1 cellular context compared by ENCODE assay signal in genomic region chr10:74896788-74897527, GRCh38.
TF ChIP-seq lines count a peak whose summit lies in the region.

No MANE protein-coding gene starts in this region.

TF ChIP-seq in HEK293, 187 proteins besides CTCF, POLR2A, EP300 and RAD21 (continued from another document):
- TF ChIP-seq, protein P1, sequence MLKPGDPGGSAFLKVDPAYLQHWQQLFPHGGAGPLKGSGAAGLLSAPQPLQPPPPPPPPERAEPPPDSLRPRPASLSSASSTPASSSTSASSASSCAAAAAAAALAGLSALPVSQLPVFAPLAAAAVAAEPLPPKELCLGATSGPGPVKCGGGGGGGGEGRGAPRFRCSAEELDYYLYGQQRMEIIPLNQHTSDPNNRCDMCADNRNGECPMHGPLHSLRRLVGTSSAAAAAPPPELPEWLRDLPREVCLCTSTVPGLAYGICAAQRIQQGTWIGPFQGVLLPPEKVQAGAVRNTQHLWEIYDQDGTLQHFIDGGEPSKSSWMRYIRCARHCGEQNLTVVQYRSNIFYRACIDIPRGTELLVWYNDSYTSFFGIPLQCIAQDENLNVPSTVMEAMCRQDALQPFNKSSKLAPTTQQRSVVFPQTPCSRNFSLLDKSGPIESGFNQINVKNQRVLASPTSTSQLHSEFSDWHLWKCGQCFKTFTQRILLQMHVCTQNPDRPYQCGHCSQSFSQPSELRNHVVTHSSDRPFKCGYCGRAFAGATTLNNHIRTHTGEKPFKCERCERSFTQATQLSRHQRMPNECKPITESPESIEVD (tag by site-specific recombination; IDR thresholded peaks at IDR 0.05), result peak; percentile 95
- TF ChIP-seq, protein P2, sequence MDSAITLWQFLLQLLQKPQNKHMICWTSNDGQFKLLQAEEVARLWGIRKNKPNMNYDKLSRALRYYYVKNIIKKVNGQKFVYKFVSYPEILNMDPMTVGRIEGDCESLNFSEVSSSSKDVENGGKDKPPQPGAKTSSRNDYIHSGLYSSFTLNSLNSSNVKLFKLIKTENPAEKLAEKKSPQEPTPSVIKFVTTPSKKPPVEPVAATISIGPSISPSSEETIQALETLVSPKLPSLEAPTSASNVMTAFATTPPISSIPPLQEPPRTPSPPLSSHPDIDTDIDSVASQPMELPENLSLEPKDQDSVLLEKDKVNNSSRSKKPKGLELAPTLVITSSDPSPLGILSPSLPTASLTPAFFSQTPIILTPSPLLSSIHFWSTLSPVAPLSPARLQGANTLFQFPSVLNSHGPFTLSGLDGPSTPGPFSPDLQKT (IDR thresholded peaks at IDR 0.05; ENCODE audit: borderline replicate concordance, low read depth, low read length), result no peak
- 0 out of 2 replicates have a peak, but pooled peaks have one; percentile 40 for TF ChIP-seq ZXDB (tag by site-specific recombination; IDR thresholded peaks at IDR 0.05)
- peak; percentile 88 for TF ChIP-seq FEZF1 (tag by site-specific recombination; IDR thresholded peaks at IDR 0.05)
- TF ChIP-seq ZBTB48 (tag by site-specific recombination; IDR thresholded peaks at IDR 0.05), result no peak
- TF ChIP-seq, protein P3, sequence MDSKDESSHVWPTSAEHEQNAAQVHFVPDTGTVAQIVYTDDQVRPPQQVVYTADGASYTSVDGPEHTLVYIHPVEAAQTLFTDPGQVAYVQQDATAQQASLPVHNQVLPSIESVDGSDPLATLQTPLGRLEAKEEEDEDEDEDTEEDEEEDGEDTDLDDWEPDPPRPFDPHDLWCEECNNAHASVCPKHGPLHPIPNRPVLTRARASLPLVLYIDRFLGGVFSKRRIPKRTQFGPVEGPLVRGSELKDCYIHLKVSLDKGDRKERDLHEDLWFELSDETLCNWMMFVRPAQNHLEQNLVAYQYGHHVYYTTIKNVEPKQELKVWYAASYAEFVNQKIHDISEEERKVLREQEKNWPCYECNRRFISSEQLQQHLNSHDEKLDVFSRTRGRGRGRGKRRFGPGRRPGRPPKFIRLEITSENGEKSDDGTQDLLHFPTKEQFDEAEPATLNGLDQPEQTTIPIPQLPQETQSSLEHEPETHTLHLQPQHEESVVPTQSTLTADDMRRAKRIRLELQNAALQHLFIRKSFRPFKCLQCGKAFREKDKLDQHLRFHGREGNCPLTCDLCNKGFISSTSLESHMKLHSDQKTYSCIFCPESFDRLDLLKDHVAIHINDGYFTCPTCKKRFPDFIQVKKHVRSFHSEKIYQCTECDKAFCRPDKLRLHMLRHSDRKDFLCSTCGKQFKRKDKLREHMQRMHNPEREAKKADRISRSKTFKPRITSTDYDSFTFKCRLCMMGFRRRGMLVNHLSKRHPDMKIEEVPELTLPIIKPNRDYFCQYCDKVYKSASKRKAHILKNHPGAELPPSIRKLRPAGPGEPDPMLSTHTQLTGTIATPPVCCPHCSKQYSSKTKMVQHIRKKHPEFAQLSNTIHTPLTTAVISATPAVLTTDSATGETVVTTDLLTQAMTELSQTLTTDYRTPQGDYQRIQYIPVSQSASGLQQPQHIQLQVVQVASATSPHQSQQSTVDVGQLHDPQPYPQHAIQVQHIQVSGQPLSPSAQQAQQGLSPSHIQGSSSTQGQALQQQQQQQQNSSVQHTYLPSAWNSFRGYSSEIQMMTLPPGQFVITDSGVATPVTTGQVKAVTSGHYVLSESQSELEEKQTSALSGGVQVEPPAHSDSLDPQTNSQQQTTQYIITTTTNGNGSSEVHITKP (tag by site-specific recombination; IDR thresholded peaks at IDR 0.05), result peak; percentile 41; the same call in 1 of the 2 replicates
- TF ChIP-seq, protein P4, sequence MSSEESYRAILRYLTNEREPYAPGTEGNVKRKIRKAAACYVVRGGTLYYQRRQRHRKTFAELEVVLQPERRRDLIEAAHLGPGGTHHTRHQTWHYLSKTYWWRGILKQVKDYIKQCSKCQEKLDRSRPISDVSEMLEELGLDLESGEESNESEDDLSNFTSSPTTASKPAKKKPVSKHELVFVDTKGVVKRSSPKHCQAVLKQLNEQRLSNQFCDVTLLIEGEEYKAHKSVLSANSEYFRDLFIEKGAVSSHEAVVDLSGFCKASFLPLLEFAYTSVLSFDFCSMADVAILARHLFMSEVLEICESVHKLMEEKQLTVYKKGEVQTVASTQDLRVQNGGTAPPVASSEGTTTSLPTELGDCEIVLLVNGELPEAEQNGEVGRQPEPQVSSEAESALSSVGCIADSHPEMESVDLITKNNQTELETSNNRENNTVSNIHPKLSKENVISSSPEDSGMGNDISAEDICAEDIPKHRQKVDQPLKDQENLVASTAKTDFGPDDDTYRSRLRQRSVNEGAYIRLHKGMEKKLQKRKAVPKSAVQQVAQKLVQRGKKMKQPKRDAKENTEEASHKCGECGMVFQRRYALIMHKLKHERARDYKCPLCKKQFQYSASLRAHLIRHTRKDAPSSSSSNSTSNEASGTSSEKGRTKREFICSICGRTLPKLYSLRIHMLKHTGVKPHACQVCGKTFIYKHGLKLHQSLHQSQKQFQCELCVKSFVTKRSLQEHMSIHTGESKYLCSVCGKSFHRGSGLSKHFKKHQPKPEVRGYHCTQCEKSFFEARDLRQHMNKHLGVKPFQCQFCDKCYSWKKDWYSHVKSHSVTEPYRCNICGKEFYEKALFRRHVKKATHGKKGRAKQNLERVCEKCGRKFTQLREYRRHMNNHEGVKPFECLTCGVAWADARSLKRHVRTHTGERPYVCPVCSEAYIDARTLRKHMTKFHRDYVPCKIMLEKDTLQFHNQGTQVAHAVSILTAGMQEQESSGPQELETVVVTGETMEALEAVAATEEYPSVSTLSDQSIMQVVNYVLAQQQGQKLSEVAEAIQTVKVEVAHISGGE (tag by site-specific recombination; conservative IDR thresholded peaks at IDR 0.05; ENCODE audit: low read depth), result peak; percentile 81
- peak; percentile 90 for TF ChIP-seq ZNF18 (tag by site-specific recombination; IDR thresholded peaks at IDR 0.05)
- TF ChIP-seq GLI2 (tag by site-specific recombination; IDR thresholded peaks at IDR 0.05; ENCODE audit: borderline replicate concordance, low read depth), result peak; percentile 52; the same call in 1 of the 2 replicates
